Comparison of ENCODE assay signal across 8 cellular contexts in genomic region chr12:121797937-121798801, GRCh38. TPM values are rescaled to one million over a fixed set of nuclear protein-coding genes. Genes with fewer than 3 reads are reported as not detected.
DNase-seq lines count a peak whose midpoint lies in the region; ATAC-seq, FAIRE-seq and TF ChIP-seq lines count a peak whose summit lies in the region.

No MANE protein-coding gene starts in this region.

- H3K9ac ChIP-seq in mammary epithelial cell (ENCODE audit: insufficient read depth, low read length), result peak overlapping the region; percentile 8

- peaks cover 20% of the 10 kb centered on the region for H3K4me1 ChIP-seq in HEK293 (ENCODE audit: control insufficient read depth, insufficient read depth, low read length)
- peaks cover 76% of the 10 kb centered on the region for H3K4me1 ChIP-seq in mammary epithelial cell (ENCODE audit: insufficient read depth, low read length)

- no peak overlapping the region for H2AFZ ChIP-seq in mammary epithelial cell (ENCODE audit: low read depth, low read length)

- no peak overlapping the region; the same call in 1 of the 2 replicates for H3K4me3 ChIP-seq in HEK293 (ENCODE audit: low read depth, low read length)
- peak overlapping the region in 2 of 3 experiments; percentile 22 to 41 for H3K4me3 ChIP-seq in mammary epithelial cell (replicated peaks in 1 of 3; ENCODE audit: insufficient read depth in 1 of 3, low read depth in 2 of 3, low read length in 3 of 3)

- CTCF ChIA-PET in HEK293 (lab: Yijun Ruan, JAX), result interaction anchor here (0.7 to 9.8 kb wide), 7 partner anchors 11 to 103 kb away, joined by 3 to 393 read pairs (median 154); partner anchors contain the start of genes PSMD9 and SETD1B
- CTCF ChIA-PET in mammary epithelial cell (lab: Charles Lee; ENCODE audit: low non-redundant PET), result no interaction called here

- dilution Hi-C loops in mammary epithelial cell (cut with HindIII; ENCODE audit: low sequenced_read_pairs), result loop anchor here (5.0 kb wide), 2 partner anchors 124 to 214 kb away; no protein-coding TSS in a partner anchor

- in situ Hi-C loops in mammary epithelial cell (cut with MboI; ENCODE audit: low sequenced_read_pairs in 2 of 2) (loop anchor here (5.0 to 10.0 kb wide), 3 partner anchors 89 to 103 kb away; partner anchors contain the start of gene PSMD9 (in 1 of the 2)), KBM-7 (cut with MboI; ENCODE audit: low pct_unique_long_range_greater_than_20kb, low sequenced_read_pairs) (no loop called here)

- BruUV-seq in mammary epithelial cell (replicated peaks; lab: Mats Ljungman, UMichigan), result no TSS peak

- 30% methylated on average over 11 of the region's 19 CpGs for WGBS in mammary epithelial cell (ENCODE audit: low coverage, missing lambda C conversion rate)

- no peaks in the 10 kb centered on the region for H3K27me3 ChIP-seq in mammary epithelial cell (ENCODE audit: insufficient read depth, low read length)

- H3K79me2 ChIP-seq in mammary epithelial cell (ENCODE audit: insufficient read depth, low read length), result peaks cover 37% of the 10 kb centered on the region

- H3K36me3 ChIP-seq in HEK293 (ENCODE audit: control insufficient read depth in 2 of 2, insufficient read depth in 1 of 2, low read length in 2 of 2) (peaks cover 0 to 26% of the 10 kb centered on the region in 2 experiments; a peak in 1 of 3 replicates), mammary epithelial cell (ENCODE audit: insufficient read depth, low read length) (no peaks in the 10 kb centered on the region)

- TF ChIP-seq CTCF in HEK293 (tag by site-specific recombination; IDR thresholded peaks at IDR 0.05) (no peak), mammary epithelial cell (conservative IDR thresholded peaks at IDR 0.05 in 1 of 2, IDR thresholded peaks at IDR 0.05 in 1 of 2; ENCODE audit: extremely low read depth in 1 of 2, insufficient read depth in 1 of 2, low read depth in 1 of 2, low read length in 2 of 2) (no peak)

- H3K4me2 ChIP-seq in mammary epithelial cell (ENCODE audit: insufficient read depth, low read depth, low read length), result peak overlapping the region; percentile 87

- no peaks in the 10 kb centered on the region for H4K20me1 ChIP-seq in mammary epithelial cell (ENCODE audit: insufficient read depth, low read length)

- TF ChIP-seq POLR2A in GM12891 (IDR thresholded peaks at IDR 0.05; ENCODE audit: low read depth, low read length), result no peak; the same call in 1 of the 2 replicates

- H3K9me3 ChIP-seq in HEK293 (ENCODE audit: control insufficient read depth, insufficient read depth, low read depth, low read length) (no peaks in the 10 kb centered on the region), mammary epithelial cell (replicated peaks; ENCODE audit: insufficient read depth, low read length) (no peaks in the 10 kb centered on the region)

- intact Hi-C loops in mammary epithelial cell (cut with micrococcal nuclease), result loop anchor here (5.0 kb wide), 1 partner anchor 324 kb away; no protein-coding TSS in a partner anchor
- intact Hi-C loops in left colon (cut with DNase I, micrococcal nuclease), result no loop called here

- POLR2A ChIA-PET in HEK293 (lab: Yijun Ruan, JAX), result interaction anchor here (0.6 to 8.9 kb wide), 4 partner anchors 11 to 698 kb away, joined by 4 to 165 read pairs (median 10); partner anchors contain the start of gene PSMD9

- ATAC-seq in left colon (peak; percentile 26), GM21360 (IDR thresholded peaks at IDR 0.05; ENCODE audit: unreplicated experiment) (no peak)
- ATAC-seq in stimulated activated naive CD8-positive, alpha-beta T cell treated with anti-CD3 and anti-CD28 coated beads, Interleukin-15, Interleukin-2, amounts not matched to agents 100 U/mL and 50 U/mL, for 24 hours, result no peak

- FAIRE-seq in GM12891 (lab: Jason Lieb, UNC), result no peak

- H3K27ac ChIP-seq in HEK293 (ENCODE audit: extremely low read depth, low read depth, low read length), result peak overlapping the region; percentile 100
- H3K27ac ChIP-seq in mammary epithelial cell (ENCODE audit: insufficient read depth, low read depth, low read length), result peak overlapping the region; percentile 51

- DNase-seq in NCI-H526 treated with DMSO at 0.1 percent for 48 hours (lab: John Stamatoyannopoulos, UW) (peak; percentile 56), mammary epithelial cell (no peak), left colon (peak; percentile 92), KBM-7 (no peak), GM12891 (ENCODE audit: insufficient read length, low spot score) (no peak)
- peak; percentile 34 for DNase-seq in stimulated activated naive CD8-positive, alpha-beta T cell treated with anti-CD3 and anti-CD28 coated beads, Interleukin-15, Interleukin-2, amounts not matched to agents 100 U/mL and 50 U/mL, for 24 hours

TF ChIP-seq in HEK293, 187 proteins besides CTCF, POLR2A, EP300 and RAD21 (continues in another document):
- TF ChIP-seq ZNF416 (tag by site-specific recombination; IDR thresholded peaks at IDR 0.05), result no peak
- TF ChIP-seq ZNF214 (tag by site-specific recombination; IDR thresholded peaks at IDR 0.05; ENCODE audit: borderline replicate concordance), result no peak
- peak; percentile 83 for TF ChIP-seq ZBTB8A (tag by site-specific recombination; IDR thresholded peaks at IDR 0.05)
- TF ChIP-seq ZNF366 (tag by site-specific recombination; conservative IDR thresholded peaks at IDR 0.05), result peak; percentile 42; the same call in 1 of the 2 replicates
- TF ChIP-seq ZNF274 (IDR thresholded peaks at IDR 0.05; ENCODE audit: low read length), result no peak
- TF ChIP-seq ZNF274 (tag by site-specific recombination; IDR thresholded peaks at IDR 0.05; ENCODE audit: borderline replicate concordance), result no peak
- TF ChIP-seq ZNF580 (tag by site-specific recombination; IDR thresholded peaks at IDR 0.05), result 0 out of 2 replicates have a peak, but pooled peaks have one; percentile 42
- peak; percentile 88 for TF ChIP-seq ZXDB (tag by site-specific recombination; IDR thresholded peaks at IDR 0.05)
- no peak for TF ChIP-seq ZNF426 (tag by site-specific recombination; IDR thresholded peaks at IDR 0.05)
- TF ChIP-seq ZNF169 (tag by site-specific recombination; IDR thresholded peaks at IDR 0.05), result no peak
- no peak for TF ChIP-seq MYNN (tag by site-specific recombination; IDR thresholded peaks at IDR 0.05; ENCODE audit: borderline replicate concordance)
- TF ChIP-seq, protein P1, sequence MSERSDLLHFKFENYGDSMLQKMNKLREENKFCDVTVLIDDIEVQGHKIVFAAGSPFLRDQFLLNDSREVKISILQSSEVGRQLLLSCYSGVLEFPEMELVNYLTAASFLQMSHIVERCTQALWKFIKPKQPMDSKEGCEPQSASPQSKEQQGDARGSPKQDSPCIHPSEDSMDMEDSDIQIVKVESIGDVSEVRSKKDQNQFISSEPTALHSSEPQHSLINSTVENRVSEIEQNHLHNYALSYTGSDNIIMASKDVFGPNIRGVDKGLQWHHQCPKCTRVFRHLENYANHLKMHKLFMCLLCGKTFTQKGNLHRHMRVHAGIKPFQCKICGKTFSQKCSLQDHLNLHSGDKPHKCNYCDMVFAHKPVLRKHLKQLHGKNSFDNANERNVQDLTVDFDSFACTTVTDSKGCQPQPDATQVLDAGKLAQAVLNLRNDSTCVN (tag by site-specific recombination; optimal IDR thresholded peaks at IDR 0.05), result peak; percentile 31
- TF ChIP-seq HOXC10 (CRISPR knock-in tag; IDR thresholded peaks at IDR 0.05), result no peak

TF ChIP-seq in GM12891, 5 proteins besides CTCF, POLR2A, EP300 and RAD21:
- TF ChIP-seq TAF1 (IDR thresholded peaks at IDR 0.05; ENCODE audit: low read depth, low read length) (no peak), SPI1 (IDR thresholded peaks at IDR 0.05; ENCODE audit: low read depth, low read length) (no peak), POLR2AphosphoS5 (IDR thresholded peaks at IDR 0.05; ENCODE audit: low read depth, low read length) (no peak), POU2F2 (IDR thresholded peaks at IDR 0.05; ENCODE audit: low read depth, low read length) (no peak), PAX5 (IDR thresholded peaks at IDR 0.05; ENCODE audit: insufficient read depth, low read length, severe bottlenecking) (no peak)

RNA-seq across cellular contexts. Expression of gene RHOF, which starts 4.7 kb away (rescaled TPM):
- total RNA-seq in mammary epithelial cell (1 to 10 TPM; 4.4 to 6.2 TPM), left colon (100 to 1,000 TPM in 1 of 2 donors, 10 to 100 TPM in 1; 60.3 to 148 TPM)
- 1.4 TPM for polyA plus RNA-seq in mammary epithelial cell
- polyA minus RNA-seq in mammary epithelial cell, result 0.26 TPM
- polyA plus RNA-seq in GM12891 (2012; ENCODE audit: low read depth, missing spikeins), result 34.6 TPM

RNA-seq across cellular contexts. Expression of gene SETD1B, which starts 5.6 kb away (rescaled TPM):
- 10 to 100 TPM in 1 of 2 donors, 1 to 10 TPM in 1; 4.3 to 16.0 TPM for total RNA-seq in mammary epithelial cell
- 0.94 TPM for polyA plus RNA-seq in mammary epithelial cell
- 5.4 TPM for polyA minus RNA-seq in mammary epithelial cell
- total RNA-seq in left colon, result 10 to 100 TPM; 24.6 to 27.5 TPM
- polyA plus RNA-seq in GM12891 (2012; ENCODE audit: low read depth, missing spikeins), result 3.1 TPM

Comparison
In these comparisons a context has a peak if more than half of its experiments do, and no peak if none do; other contexts are left out.
1. DNase-seq: peak in NCI-H526 treated with DMSO at 0.1 percent for 48 hours (single experiment), left colon (2 of 2) and stimulated activated naive CD8-positive, alpha-beta T cell treated with anti-CD3 and anti-CD28 coated beads, Interleukin-15, Interleukin-2, amounts not matched to agents 100 U/mL and 50 U/mL, for 24 hours (single experiment); none in mammary epithelial cell (single experiment), KBM-7 (single experiment) and GM12891 (single experiment).
2. RNA of gene RHOF, which starts 4.7 kb away (total RNA-seq): 60.3 to 148 TPM in left colon; 4.4 to 6.2 TPM in mammary epithelial cell; every median in the first group is over 4 times any median in the second.